ENCODE assay signal across 3 cellular contexts in the genomic region with DNA sequence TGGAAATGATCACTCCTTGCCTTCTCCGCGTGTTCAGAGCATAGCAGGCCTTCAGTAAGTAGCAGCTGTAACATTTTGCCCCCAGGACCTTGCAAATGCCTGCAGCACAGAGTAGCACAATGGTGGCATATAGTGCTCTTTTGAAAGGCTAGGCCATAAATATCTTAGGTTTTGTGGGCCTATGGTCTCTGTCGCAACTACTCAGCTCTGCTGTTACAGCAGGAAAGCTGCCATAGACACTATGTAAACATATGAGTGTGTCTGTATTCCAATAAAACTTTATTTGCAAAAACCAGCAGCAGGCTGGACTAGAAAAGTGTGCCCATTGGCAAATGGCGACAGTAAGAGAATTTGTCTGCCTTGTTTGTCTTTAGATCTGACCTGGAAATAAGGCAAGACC.
TF ChIP-seq lines count a peak whose summit lies in the region.

No MANE protein-coding gene starts in this region.

TF ChIP-seq in A549, 52 proteins besides CTCF, POLR2A, EP300 and RAD21:
- TF ChIP-seq CBX8 (IDR thresholded peaks at IDR 0.05) (no peak), CEBPB (IDR thresholded peaks at IDR 0.05) (0 out of 4 replicates have a peak, but pooled peaks of 1 of the 2 experiments have one; percentile 20)
- TF ChIP-seq, protein P1, sequence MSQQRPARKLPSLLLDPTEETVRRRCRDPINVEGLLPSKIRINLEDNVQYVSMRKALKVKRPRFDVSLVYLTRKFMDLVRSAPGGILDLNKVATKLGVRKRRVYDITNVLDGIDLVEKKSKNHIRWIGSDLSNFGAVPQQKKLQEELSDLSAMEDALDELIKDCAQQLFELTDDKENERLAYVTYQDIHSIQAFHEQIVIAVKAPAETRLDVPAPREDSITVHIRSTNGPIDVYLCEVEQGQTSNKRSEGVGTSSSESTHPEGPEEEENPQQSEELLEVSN (IDR thresholded peaks at IDR 0.05; ENCODE audit: borderline replicate concordance, low read depth), result no peak

TF ChIP-seq in IMR-90, 13 proteins besides CTCF, POLR2A, EP300 and RAD21:
- TF ChIP-seq SMC3 (IDR thresholded peaks at IDR 0.05; ENCODE audit: low read depth, low read length), result no peak
- TF ChIP-seq CEBPB (IDR thresholded peaks at IDR 0.05; ENCODE audit: low read depth, low read length), result 0 out of 2 replicates have a peak, but pooled peaks have one; percentile 3

TF ChIP-seq in GM12878, 131 proteins besides CTCF, POLR2A, EP300 and RAD21:
- TF ChIP-seq, protein P2, sequence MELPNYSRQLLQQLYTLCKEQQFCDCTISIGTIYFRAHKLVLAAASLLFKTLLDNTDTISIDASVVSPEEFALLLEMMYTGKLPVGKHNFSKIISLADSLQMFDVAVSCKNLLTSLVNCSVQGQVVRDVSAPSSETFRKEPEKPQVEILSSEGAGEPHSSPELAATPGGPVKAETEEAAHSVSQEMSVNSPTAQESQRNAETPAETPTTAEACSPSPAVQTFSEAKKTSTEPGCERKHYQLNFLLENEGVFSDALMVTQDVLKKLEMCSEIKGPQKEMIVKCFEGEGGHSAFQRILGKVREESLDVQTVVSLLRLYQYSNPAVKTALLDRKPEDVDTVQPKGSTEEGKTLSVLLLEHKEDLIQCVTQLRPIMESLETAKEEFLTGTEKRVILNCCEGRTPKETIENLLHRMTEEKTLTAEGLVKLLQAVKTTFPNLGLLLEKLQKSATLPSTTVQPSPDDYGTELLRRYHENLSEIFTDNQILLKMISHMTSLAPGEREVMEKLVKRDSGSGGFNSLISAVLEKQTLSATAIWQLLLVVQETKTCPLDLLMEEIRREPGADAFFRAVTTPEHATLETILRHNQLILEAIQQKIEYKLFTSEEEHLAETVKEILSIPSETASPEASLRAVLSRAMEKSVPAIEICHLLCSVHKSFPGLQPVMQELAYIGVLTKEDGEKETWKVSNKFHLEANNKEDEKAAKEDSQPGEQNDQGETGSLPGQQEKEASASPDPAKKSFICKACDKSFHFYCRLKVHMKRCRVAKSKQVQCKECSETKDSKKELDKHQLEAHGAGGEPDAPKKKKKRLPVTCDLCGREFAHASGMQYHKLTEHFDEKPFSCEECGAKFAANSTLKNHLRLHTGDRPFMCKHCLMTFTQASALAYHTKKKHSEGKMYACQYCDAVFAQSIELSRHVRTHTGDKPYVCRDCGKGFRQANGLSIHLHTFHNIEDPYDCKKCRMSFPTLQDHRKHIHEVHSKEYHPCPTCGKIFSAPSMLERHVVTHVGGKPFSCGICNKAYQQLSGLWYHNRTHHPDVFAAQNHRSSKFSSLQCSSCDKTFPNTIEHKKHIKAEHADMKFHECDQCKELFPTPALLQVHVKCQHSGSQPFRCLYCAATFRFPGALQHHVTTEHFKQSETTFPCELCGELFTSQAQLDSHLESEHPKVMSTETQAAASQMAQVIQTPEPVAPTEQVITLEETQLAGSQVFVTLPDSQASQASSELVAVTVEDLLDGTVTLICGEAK (IDR thresholded peaks at IDR 0.05; ENCODE audit: borderline replicate concordance), result peak; percentile 40; the same call in 1 of the 2 replicates
- TF ChIP-seq, protein P3, sequence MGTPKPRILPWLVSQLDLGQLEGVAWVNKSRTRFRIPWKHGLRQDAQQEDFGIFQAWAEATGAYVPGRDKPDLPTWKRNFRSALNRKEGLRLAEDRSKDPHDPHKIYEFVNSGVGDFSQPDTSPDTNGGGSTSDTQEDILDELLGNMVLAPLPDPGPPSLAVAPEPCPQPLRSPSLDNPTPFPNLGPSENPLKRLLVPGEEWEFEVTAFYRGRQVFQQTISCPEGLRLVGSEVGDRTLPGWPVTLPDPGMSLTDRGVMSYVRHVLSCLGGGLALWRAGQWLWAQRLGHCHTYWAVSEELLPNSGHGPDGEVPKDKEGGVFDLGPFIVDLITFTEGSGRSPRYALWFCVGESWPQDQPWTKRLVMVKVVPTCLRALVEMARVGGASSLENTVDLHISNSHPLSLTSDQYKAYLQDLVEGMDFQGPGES (IDR thresholded peaks at IDR 0.05), result no peak
- TF ChIP-seq ETV6 (conservative IDR thresholded peaks at IDR 0.05 in 1 of 2, IDR thresholded peaks at IDR 0.05 in 1 of 2; ENCODE audit: borderline replicate concordance in 1 of 2, low read depth in 1 of 2) (no peak), RUNX3 (IDR thresholded peaks at IDR 0.05; ENCODE audit: low read length) (no peak), EED (IDR thresholded peaks at IDR 0.05; ENCODE audit: low read depth) (no peak)
- TF ChIP-seq, protein P4, sequence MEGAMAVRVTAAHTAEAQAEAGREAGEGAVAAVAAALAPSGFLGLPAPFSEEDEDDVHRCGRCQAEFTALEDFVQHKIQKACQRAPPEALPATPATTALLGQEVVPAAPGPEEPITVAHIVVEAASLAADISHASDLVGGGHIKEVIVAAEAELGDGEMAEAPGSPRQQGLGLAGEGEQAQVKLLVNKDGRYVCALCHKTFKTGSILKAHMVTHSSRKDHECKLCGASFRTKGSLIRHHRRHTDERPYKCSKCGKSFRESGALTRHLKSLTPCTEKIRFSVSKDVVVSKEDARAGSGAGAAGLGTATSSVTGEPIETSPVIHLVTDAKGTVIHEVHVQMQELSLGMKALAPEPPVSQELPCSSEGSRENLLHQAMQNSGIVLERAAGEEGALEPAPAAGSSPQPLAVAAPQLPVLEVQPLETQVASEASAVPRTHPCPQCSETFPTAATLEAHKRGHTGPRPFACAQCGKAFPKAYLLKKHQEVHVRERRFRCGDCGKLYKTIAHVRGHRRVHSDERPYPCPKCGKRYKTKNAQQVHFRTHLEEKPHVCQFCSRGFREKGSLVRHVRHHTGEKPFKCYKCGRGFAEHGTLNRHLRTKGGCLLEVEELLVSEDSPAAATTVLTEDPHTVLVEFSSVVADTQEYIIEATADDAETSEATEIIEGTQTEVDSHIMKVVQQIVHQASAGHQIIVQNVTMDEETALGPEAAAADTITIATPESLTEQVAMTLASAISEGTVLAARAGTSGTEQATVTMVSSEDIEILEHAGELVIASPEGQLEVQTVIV (IDR thresholded peaks at IDR 0.05; ENCODE audit: borderline replicate concordance, partially characterized antibody), result no peak
